9 cellular contexts compared by ENCODE assay signal in the genomic region with DNA sequence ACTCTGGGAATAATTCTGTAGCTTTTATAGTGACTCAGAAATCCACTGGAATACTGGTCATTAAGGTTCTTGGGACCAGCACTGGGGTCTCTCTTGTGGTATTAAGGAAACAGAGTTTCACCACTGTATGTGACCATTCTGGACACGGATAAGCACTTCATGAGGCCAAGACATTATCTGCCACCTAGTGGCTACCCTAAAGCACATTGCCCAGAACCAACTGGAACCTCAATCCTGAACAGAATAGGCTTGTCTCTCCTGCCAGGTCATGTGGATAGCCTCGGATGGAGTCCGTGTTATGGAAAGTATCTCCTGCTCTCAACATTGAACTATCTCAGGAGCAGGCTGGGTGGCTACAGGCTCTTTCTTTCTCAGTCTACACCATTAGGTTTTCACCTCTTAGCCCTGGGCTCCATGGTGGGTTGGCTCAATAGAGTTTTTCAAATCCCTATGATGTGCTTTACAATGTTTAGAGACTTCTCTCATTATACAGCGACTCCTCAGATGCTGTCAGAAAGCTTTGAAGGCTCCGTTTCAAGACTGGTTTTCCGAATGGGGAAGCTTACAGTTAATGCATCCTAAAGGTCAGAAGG.
DNase-seq lines count a peak whose midpoint lies in the region; ATAC-seq and TF ChIP-seq lines count a peak whose summit lies in the region.
"Had no signal": no experiment of that assay in that cellular context is flagged by ENCODE, and none has a peak within 500 bp of the region (broad histone marks: within the 10 kb centered on the region; RNA-seq: fewer than 3 reads in every experiment).

No MANE protein-coding gene starts in this region.

- H3K9me3 Mint-ChIP-seq in MCF 10A (ENCODE audit: unreplicated experiment) (peaks cover 12% of the 10 kb centered on the region), glutamatergic neuron (ENCODE audit: unreplicated experiment) (no peaks in the 10 kb centered on the region)
- H3K9me3 Mint-ChIP-seq in stimulated activated naive CD8-positive, alpha-beta T cell treated with anti-CD3 and anti-CD28 coated beads, Interleukin-15, amount 100 ng/mL, for 72 hours = peaks cover 0 to 4% of the 10 kb centered on the region in 2 donors
- no peaks in the 10 kb centered on the region for H3K9me3 Mint-ChIP-seq in CD8-positive, alpha-beta T cell
- H3K9me3 Mint-ChIP-seq: activated T-cell treated with anti-CD3 and anti-CD28 coated beads, Interleukin-2, amount 50 U/mL, for 72 hours had no signal

- no peaks in the 10 kb centered on the region for H3K79me2 ChIP-seq in PC-9 (ENCODE audit: low read depth)

- DNase-seq in MCF 10A (ENCODE audit: unreplicated experiment) (peak; percentile 42), breast epithelium (ENCODE audit: low spot score in 2 of 2) (no peak), PC-9 (no peak), glutamatergic neuron (no peak), NCI-H2107 (lab: John Stamatoyannopoulos, UW) (no peak), NCI-H2227 treated with DMSO at 0.1 percent for 48 hours (lab: John Stamatoyannopoulos, UW) (no peak)
- DNase-seq in stimulated activated naive CD8-positive, alpha-beta T cell treated with anti-CD3 and anti-CD28 coated beads, Interleukin-15, amount 100 ng/mL, for 72 hours = peak in 1 of 2 donors; percentile 15
- DNase-seq in CD8-positive, alpha-beta T cell = no peak
- DNase-seq: activated T-cell treated with anti-CD3 and anti-CD28 coated beads, Interleukin-2, amount 50 U/mL, for 72 hours had no signal

- no peak overlapping the region for H3K4me3 Mint-ChIP-seq in MCF 10A (ENCODE audit: unreplicated experiment)
- no peak overlapping the region for H3K4me3 Mint-ChIP-seq in glutamatergic neuron (ENCODE audit: unreplicated experiment)
- H3K4me3 Mint-ChIP-seq in stimulated activated naive CD8-positive, alpha-beta T cell treated with anti-CD3 and anti-CD28 coated beads, Interleukin-15, amount 100 ng/mL, for 72 hours = no peak overlapping the region
- H3K4me3 Mint-ChIP-seq in CD8-positive, alpha-beta T cell = no peak overlapping the region
- H3K4me3 Mint-ChIP-seq: activated T-cell treated with anti-CD3 and anti-CD28 coated beads, Interleukin-2, amount 50 U/mL, for 72 hours had no signal

- H3K27ac Mint-ChIP-seq in MCF 10A (ENCODE audit: low read depth, unreplicated experiment) (no peak overlapping the region), glutamatergic neuron (ENCODE audit: unreplicated experiment) (no peak overlapping the region)
- H3K27ac Mint-ChIP-seq in stimulated activated naive CD8-positive, alpha-beta T cell treated with anti-CD3 and anti-CD28 coated beads, Interleukin-15, amount 100 ng/mL, for 72 hours = no peak overlapping the region
- H3K27ac Mint-ChIP-seq in CD8-positive, alpha-beta T cell = no peak overlapping the region
- H3K27ac Mint-ChIP-seq: activated T-cell treated with anti-CD3 and anti-CD28 coated beads, Interleukin-2, amount 50 U/mL, for 72 hours had no signal

- H3K9me3 ChIP-seq in breast epithelium (no peaks in the 10 kb centered on the region), PC-9 (ENCODE audit: insufficient read depth, low read depth) (no peaks in the 10 kb centered on the region)
- no peaks in the 10 kb centered on the region for H3K9me3 ChIP-seq in CD8-positive, alpha-beta T cell (ENCODE audit: low read length)

- H3K4me1 Mint-ChIP-seq in MCF 10A (ENCODE audit: insufficient read depth, unreplicated experiment) (no peaks in the 10 kb centered on the region), glutamatergic neuron (ENCODE audit: low read depth, unreplicated experiment) (no peaks in the 10 kb centered on the region)
- no peaks in the 10 kb centered on the region for H3K4me1 Mint-ChIP-seq in stimulated activated naive CD8-positive, alpha-beta T cell treated with anti-CD3 and anti-CD28 coated beads, Interleukin-15, amount 100 ng/mL, for 72 hours
- no peaks in the 10 kb centered on the region for H3K4me1 Mint-ChIP-seq in CD8-positive, alpha-beta T cell (ENCODE audit: low read depth)

- no peaks in the 10 kb centered on the region for H3K36me3 Mint-ChIP-seq in MCF 10A (ENCODE audit: insufficient read depth, unreplicated experiment)
- H3K36me3 Mint-ChIP-seq in glutamatergic neuron (ENCODE audit: unreplicated experiment) = no peaks in the 10 kb centered on the region
- H3K36me3 Mint-ChIP-seq in CD8-positive, alpha-beta T cell = no peaks in the 10 kb centered on the region

- POLR2A ChIA-PET in MCF 10A (lab: Yijun Ruan, JAX) (interaction anchor here (0.6 kb wide), 2 partner anchors 69 to 76 kb away, joined by 3 read pairs; no protein-coding TSS in a partner anchor), PC-9 (lab: Charles Lee; ENCODE audit: unreplicated experiment) (interaction anchor here (0.6 kb wide), 1 partner anchor 41 kb away, joined by 3 read pairs; no protein-coding TSS in a partner anchor)
- POLR2A ChIA-PET in CD8-positive, alpha-beta T cell (lab: Charles Lee) = no interaction called here

- no peaks in the 10 kb centered on the region for H3K36me3 ChIP-seq in breast epithelium
- no peaks in the 10 kb centered on the region for H3K36me3 ChIP-seq in PC-9 (ENCODE audit: low read depth)
- H3K36me3 ChIP-seq in CD8-positive, alpha-beta T cell (ENCODE audit: insufficient read depth, low read length) = no peaks in the 10 kb centered on the region

- peaks cover 10% of the 10 kb centered on the region for H3K27me3 Mint-ChIP-seq in MCF 10A (ENCODE audit: insufficient read depth, unreplicated experiment)
- H3K27me3 Mint-ChIP-seq in glutamatergic neuron (ENCODE audit: unreplicated experiment) = no peaks in the 10 kb centered on the region
- H3K27me3 Mint-ChIP-seq in stimulated activated naive CD8-positive, alpha-beta T cell treated with anti-CD3 and anti-CD28 coated beads, Interleukin-15, amount 100 ng/mL, for 72 hours = no peaks in the 10 kb centered on the region
- H3K27me3 Mint-ChIP-seq in CD8-positive, alpha-beta T cell (ENCODE audit: low read depth) = no peaks in the 10 kb centered on the region

- no peaks in the 10 kb centered on the region for H3K27me3 ChIP-seq in breast epithelium
- 0 out of 2 replicates have a peak, but pooled peaks cover 6% of the 10 kb centered on the region for H3K27me3 ChIP-seq in PC-9 (ENCODE audit: insufficient read depth, low read depth)
- no peaks in the 10 kb centered on the region for H3K27me3 ChIP-seq in CD8-positive, alpha-beta T cell (ENCODE audit: insufficient read depth, low read length)

- no peak overlapping the region for H3K4me2 ChIP-seq in PC-9

- ATAC-seq in stimulated activated naive CD8-positive, alpha-beta T cell treated with anti-CD3 and anti-CD28 coated beads, Interleukin-15, amount 100 ng/mL, for 72 hours = peak; percentile 63
- no peak for ATAC-seq in CD8-positive, alpha-beta T cell

- TF ChIP-seq CTCF in MCF 10A (IDR thresholded peaks at IDR 0.05; ENCODE audit: unreplicated experiment) (peak; percentile 30), breast epithelium (IDR thresholded peaks at IDR 0.05) (peak in 1 of 3 donors; percentile 28), PC-9 (conservative IDR thresholded peaks at IDR 0.05) (peak; percentile 62), glutamatergic neuron (IDR thresholded peaks at IDR 0.05; ENCODE audit: partially characterized antibody, unreplicated experiment) (peak; percentile 50)
- TF ChIP-seq CTCF in CD8-positive, alpha-beta T cell (IDR thresholded peaks at IDR 0.05) = no peak

- H3K27ac ChIP-seq in breast epithelium (no peak overlapping the region), PC-9 (no peak overlapping the region)
- no peak overlapping the region for H3K27ac ChIP-seq in CD8-positive, alpha-beta T cell (ENCODE audit: low read depth, low read length)

- TF ChIP-seq POLR2A in breast epithelium (IDR thresholded peaks at IDR 0.05) = no peak

- H3K4me3 ChIP-seq in breast epithelium (no peak overlapping the region), PC-9 (no peak overlapping the region)
- H3K4me3 ChIP-seq in CD8-positive, alpha-beta T cell (ENCODE audit: low read depth, low read length) = no peak overlapping the region

- intact Hi-C loops in MCF 10A (cut with micrococcal nuclease) = loop anchor here (1.0 kb wide), 1 partner anchor 129 kb away; no protein-coding TSS in a partner anchor
- intact Hi-C loops in breast epithelium (cut with DNase I; ENCODE audit: low total_unique reads) = no loop called here
- intact Hi-C loops in PC-9 (cut with micrococcal nuclease; ENCODE audit: unreplicated experiment) = loop anchor here (2.0 to 5.0 kb wide), 2 partner anchors 129 to 924 kb away; no protein-coding TSS in a partner anchor
- intact Hi-C loops in CD8-positive, alpha-beta T cell (cut with DNase I, micrococcal nuclease) = loop anchor here in 1 of 2 experiments (5.0 kb wide), 1 partner anchor 129 kb away; no protein-coding TSS in a partner anchor

- peaks cover 5% of the 10 kb centered on the region; the same call in 1 of the 2 replicates for H3K9me2 ChIP-seq in PC-9 (ENCODE audit: insufficient read depth)

- H3F3A ChIP-seq in PC-9 (ENCODE audit: insufficient read depth, low read depth) = no peaks in the 10 kb centered on the region

- no peak overlapping the region for H2AFZ ChIP-seq in PC-9

- CTCF ChIA-PET in MCF 10A (lab: Yijun Ruan, JAX) = interaction anchor here (0.6 to 2.1 kb wide), 16 partner anchors 12 to 966 kb away, joined by 3 to 28 read pairs (median 3); no protein-coding TSS in a partner anchor
- CTCF ChIA-PET in PC-9 (lab: Charles Lee) = interaction anchor here (1.1 kb wide), 1 partner anchor 124 kb away, joined by 3 read pairs; no protein-coding TSS in a partner anchor
- CTCF ChIA-PET in CD8-positive, alpha-beta T cell (lab: Charles Lee) = interaction anchor here (1.0 to 1.1 kb wide), 3 partner anchors 9 to 377 kb away, joined by 3 to 5 read pairs (median 4); no protein-coding TSS in a partner anchor

- H4K20me1 ChIP-seq in PC-9 (ENCODE audit: insufficient read depth) = no peaks in the 10 kb centered on the region

- H3K4me1 ChIP-seq in breast epithelium = no peaks in the 10 kb centered on the region
- no peaks in the 10 kb centered on the region for H3K4me1 ChIP-seq in PC-9 (replicated peaks; ENCODE audit: insufficient read depth)
- H3K4me1 ChIP-seq in CD8-positive, alpha-beta T cell (ENCODE audit: insufficient read depth, low read length) = no peaks in the 10 kb centered on the region

- BruUV-seq in MCF 10A (replicated peaks; lab: Mats Ljungman, UMichigan) (no TSS peak), PC-9 (replicated peaks; lab: Mats Ljungman, UMichigan) (no TSS peak)
